ENCODE assay signal across 2 cellular contexts in the genomic region with DNA sequence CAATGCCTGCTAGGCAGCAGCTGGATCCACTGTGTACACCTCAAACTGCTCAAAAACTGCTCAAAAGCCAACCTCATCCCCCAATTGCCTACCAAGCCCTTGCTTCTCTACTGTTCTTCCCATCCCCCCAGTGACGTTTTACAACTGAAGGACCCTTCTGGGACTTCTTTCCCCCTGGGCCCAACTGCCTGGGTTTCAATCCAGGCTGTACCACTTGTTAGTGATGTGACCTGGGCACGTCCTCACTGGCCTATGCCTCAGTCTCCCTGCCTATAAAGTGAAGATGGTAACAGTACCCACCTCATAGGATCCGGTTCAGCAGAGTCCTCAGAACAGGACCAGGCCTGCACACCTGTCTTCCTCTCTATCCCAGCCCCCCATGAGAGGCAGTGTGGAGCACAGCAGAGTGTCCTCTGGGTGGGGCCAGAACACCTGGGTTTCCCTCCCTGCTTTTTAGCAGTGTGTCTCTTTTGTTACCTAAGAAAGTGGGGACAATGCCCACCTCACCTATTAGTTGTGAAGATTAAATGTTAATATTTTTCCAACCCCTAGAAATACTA.
TF ChIP-seq lines count a peak whose summit lies in the region.

No MANE protein-coding gene starts in this region.

TF ChIP-seq in HCT116, 20 proteins besides CTCF, POLR2A, EP300 and RAD21:
- TF ChIP-seq, protein P1, sequence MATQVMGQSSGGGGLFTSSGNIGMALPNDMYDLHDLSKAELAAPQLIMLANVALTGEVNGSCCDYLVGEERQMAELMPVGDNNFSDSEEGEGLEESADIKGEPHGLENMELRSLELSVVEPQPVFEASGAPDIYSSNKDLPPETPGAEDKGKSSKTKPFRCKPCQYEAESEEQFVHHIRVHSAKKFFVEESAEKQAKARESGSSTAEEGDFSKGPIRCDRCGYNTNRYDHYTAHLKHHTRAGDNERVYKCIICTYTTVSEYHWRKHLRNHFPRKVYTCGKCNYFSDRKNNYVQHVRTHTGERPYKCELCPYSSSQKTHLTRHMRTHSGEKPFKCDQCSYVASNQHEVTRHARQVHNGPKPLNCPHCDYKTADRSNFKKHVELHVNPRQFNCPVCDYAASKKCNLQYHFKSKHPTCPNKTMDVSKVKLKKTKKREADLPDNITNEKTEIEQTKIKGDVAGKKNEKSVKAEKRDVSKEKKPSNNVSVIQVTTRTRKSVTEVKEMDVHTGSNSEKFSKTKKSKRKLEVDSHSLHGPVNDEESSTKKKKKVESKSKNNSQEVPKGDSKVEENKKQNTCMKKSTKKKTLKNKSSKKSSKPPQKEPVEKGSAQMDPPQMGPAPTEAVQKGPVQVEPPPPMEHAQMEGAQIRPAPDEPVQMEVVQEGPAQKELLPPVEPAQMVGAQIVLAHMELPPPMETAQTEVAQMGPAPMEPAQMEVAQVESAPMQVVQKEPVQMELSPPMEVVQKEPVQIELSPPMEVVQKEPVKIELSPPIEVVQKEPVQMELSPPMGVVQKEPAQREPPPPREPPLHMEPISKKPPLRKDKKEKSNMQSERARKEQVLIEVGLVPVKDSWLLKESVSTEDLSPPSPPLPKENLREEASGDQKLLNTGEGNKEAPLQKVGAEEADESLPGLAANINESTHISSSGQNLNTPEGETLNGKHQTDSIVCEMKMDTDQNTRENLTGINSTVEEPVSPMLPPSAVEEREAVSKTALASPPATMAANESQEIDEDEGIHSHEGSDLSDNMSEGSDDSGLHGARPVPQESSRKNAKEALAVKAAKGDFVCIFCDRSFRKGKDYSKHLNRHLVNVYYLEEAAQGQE (IDR thresholded peaks at IDR 0.05; ENCODE audit: low read depth) = no peak
- TF ChIP-seq CBX3 (IDR thresholded peaks at IDR 0.05; ENCODE audit: low read depth) = no peak
- TF ChIP-seq ELF1 (IDR thresholded peaks at IDR 0.05; ENCODE audit: borderline replicate concordance, low read depth) = no peak
- TF ChIP-seq YY1 (IDR thresholded peaks at IDR 0.05; ENCODE audit: extremely low read depth, insufficient replicate concordance, low read depth, low read length) = no peak
- no peak for TF ChIP-seq FOSL1 (IDR thresholded peaks at IDR 0.05; ENCODE audit: low read depth)
- no peak for TF ChIP-seq SP1 (IDR thresholded peaks at IDR 0.05; ENCODE audit: low read depth)
- no peak for TF ChIP-seq ZFX (IDR thresholded peaks at IDR 0.05)
- TF ChIP-seq TCF7L2 (IDR thresholded peaks at IDR 0.05; ENCODE audit: borderline replicate concordance, extremely low read depth, insufficient read depth, insufficient read length) = no peak
- TF ChIP-seq, protein P2, sequence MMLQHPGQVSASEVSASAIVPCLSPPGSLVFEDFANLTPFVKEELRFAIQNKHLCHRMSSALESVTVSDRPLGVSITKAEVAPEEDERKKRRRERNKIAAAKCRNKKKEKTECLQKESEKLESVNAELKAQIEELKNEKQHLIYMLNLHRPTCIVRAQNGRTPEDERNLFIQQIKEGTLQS (IDR thresholded peaks at IDR 0.05) = no peak
- no peak for TF ChIP-seq ZNF274 (IDR thresholded peaks at IDR 0.05; ENCODE audit: low read depth, low read length)
- no peak for TF ChIP-seq SRF (IDR thresholded peaks at IDR 0.05; ENCODE audit: low read depth)
- no peak for TF ChIP-seq EGR1 (IDR thresholded peaks at IDR 0.05; ENCODE audit: low read depth)
- TF ChIP-seq, protein P3, sequence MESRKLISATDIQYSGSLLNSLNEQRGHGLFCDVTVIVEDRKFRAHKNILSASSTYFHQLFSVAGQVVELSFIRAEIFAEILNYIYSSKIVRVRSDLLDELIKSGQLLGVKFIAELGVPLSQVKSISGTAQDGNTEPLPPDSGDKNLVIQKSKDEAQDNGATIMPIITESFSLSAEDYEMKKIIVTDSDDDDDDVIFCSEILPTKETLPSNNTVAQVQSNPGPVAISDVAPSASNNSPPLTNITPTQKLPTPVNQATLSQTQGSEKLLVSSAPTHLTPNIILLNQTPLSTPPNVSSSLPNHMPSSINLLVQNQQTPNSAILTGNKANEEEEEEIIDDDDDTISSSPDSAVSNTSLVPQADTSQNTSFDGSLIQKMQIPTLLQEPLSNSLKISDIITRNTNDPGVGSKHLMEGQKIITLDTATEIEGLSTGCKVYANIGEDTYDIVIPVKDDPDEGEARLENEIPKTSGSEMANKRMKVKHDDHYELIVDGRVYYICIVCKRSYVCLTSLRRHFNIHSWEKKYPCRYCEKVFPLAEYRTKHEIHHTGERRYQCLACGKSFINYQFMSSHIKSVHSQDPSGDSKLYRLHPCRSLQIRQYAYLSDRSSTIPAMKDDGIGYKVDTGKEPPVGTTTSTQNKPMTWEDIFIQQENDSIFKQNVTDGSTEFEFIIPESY (IDR thresholded peaks at IDR 0.05; ENCODE audit: extremely low read depth, insufficient replicate concordance, low read length) = no peak
- no peak for TF ChIP-seq POLR2AphosphoS5 (IDR thresholded peaks at IDR 0.05; ENCODE audit: low read depth, low read length)
- no peak for TF ChIP-seq JUND (IDR thresholded peaks at IDR 0.05)
- TF ChIP-seq, protein P4, sequence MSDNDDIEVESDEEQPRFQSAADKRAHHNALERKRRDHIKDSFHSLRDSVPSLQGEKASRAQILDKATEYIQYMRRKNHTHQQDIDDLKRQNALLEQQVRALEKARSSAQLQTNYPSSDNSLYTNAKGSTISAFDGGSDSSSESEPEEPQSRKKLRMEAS (IDR thresholded peaks at IDR 0.05) = no peak
- no peak for TF ChIP-seq CEBPB (IDR thresholded peaks at IDR 0.05; ENCODE audit: low read depth)

TF ChIP-seq in K562, 482 proteins besides CTCF, POLR2A, EP300 and RAD21:
- no peak for TF ChIP-seq ZC3H4 (CRISPR knock-in tag; IDR thresholded peaks at IDR 0.05; ENCODE audit: borderline replicate concordance)
- TF ChIP-seq TGIF2 (CRISPR knock-in tag; IDR thresholded peaks at IDR 0.05) = no peak
- no peak for TF ChIP-seq SETDB1 (IDR thresholded peaks at IDR 0.05; ENCODE audit: low read length)
- TF ChIP-seq BACH1 (tag; IDR thresholded peaks at IDR 0.05) = no peak
- TF ChIP-seq CHD1 (IDR thresholded peaks at IDR 0.05; ENCODE audit: low read length) = no peak
- TF ChIP-seq POLR2AphosphoS5 (IDR thresholded peaks at IDR 0.05; ENCODE audit: control insufficient read depth, insufficient read depth, low read depth, low read length) = no peak
- TF ChIP-seq TAL1 (IDR thresholded peaks at IDR 0.05) = no peak
- TF ChIP-seq POLR2H (tag; IDR thresholded peaks at IDR 0.05; ENCODE audit: low read depth) = no peak
